Comparison of ENCODE assay signal across 25 cellular contexts in the genomic region with DNA sequence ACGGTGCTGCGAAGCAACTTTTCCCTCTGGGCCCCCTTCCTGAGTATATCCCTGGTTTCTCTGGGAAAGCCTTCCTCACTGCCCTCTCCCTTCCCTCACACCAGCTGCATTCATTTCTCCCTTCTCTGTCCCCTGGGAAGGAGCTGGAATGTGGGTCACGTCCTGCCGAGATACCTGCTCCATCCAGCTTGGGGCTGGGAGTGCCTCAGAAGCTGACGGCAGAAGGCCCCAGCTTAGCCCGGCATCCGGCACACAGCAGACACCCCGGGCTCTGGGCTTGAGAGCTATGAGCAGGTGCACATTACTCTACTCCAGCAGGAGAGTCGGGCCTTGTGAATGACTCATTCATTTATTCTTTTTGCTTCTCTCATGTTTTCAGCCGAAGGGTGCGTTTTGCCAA.
"Had no signal": no experiment of that assay in that cellular context is flagged by ENCODE, and none has a peak within 500 bp of the region (broad histone marks: within the 10 kb centered on the region; RNA-seq: fewer than 3 reads in every experiment).

No MANE protein-coding gene starts in this region.

- H3K4me3 ChIP-seq: ascending aorta, heart right ventricle, ovary, psoas muscle, right atrium auricular region, thoracic aorta, upper lobe of left lung had no signal

- H3K36me3 ChIP-seq: ascending aorta, brain microvascular endothelial cell, heart right ventricle, ovary, right atrium auricular region, thoracic aorta, upper lobe of left lung had no signal

- H3K27ac Mint-ChIP-seq: activated naive CD4-positive, alpha-beta T cell treated with anti-CD3 and anti-CD28 coated beads, Interleukin-2, amount 50 U/mL, for 24 hours; mesothelial cell of epicardium; naive thymus-derived CD8-positive, alpha-beta T cell; stimulated activated naive B cell treated with anti-CD40 and anti-IgM and Interleukin-4, amounts not matched to agents 10 μg/mL and 1 μg/mL and 100 μg/mL, for 72 hours had no signal

- H3K4me1 ChIP-seq: ascending aorta, heart right ventricle, psoas muscle, right atrium auricular region, upper lobe of left lung had no signal

- H3K27ac ChIP-seq: ascending aorta, brain microvascular endothelial cell, heart right ventricle, ovary, psoas muscle, right atrium auricular region, thoracic aorta, upper lobe of left lung had no signal

- H3K4me1 Mint-ChIP-seq: activated naive CD4-positive, alpha-beta T cell treated with anti-CD3 and anti-CD28 coated beads, Interleukin-2, amount 50 U/mL, for 24 hours; mesothelial cell of epicardium; naive thymus-derived CD8-positive, alpha-beta T cell; stimulated activated naive B cell treated with anti-CD40 and anti-IgM and Interleukin-4, amounts not matched to agents 10 μg/mL and 1 μg/mL and 100 μg/mL, for 72 hours had no signal

- ATAC-seq: heart right ventricle; left lobe of liver; naive thymus-derived CD8-positive, alpha-beta T cell; psoas muscle; stimulated activated naive B cell treated with anti-CD40 and anti-IgM and Interleukin-4, amounts not matched to agents 10 μg/mL and 1 μg/mL and 100 μg/mL, for 72 hours had no signal

- DNase-seq: activated CD4-positive, alpha-beta T cell treated with anti-CD3 and anti-CD28 coated beads for 4 hours; activated CD4-positive, alpha-beta T cell treated with anti-CD3 and anti-CD28 coated beads, Interleukin-2, amount 50 U/mL, for 48 hours; activated CD4-positive, CD25-positive, alpha-beta regulatory T cell; activated gamma-delta T cell treated with Interleukin-2 at 50 U/mL for 16 hours; activated T-cell treated with anti-CD3 and anti-CD28 coated beads, Interleukin-2, amount 50 U/mL, for 1 hour; brain microvascular endothelial cell; caudate nucleus; dermis blood vessel endothelial cell; effector CD8-positive, alpha-beta T cell; erythroblast; foreskin fibroblast; heart right ventricle; naive thymus-derived CD8-positive, alpha-beta T cell; ovary; psoas muscle; stimulated activated CD4-positive, alpha-beta T cell treated with anti-CD3 and anti-CD28 coated beads, Interleukin-2, amount 100 ng/mL, for 24 hours; stimulated activated naive B cell treated with anti-CD40 and anti-IgM and Interleukin-4, amounts not matched to agents 10 μg/mL and 1 μg/mL and 100 μg/mL, for 72 hours; T-helper 9 cell had no signal

- H3K27me3 ChIP-seq: ascending aorta, brain microvascular endothelial cell, ovary, right atrium auricular region, upper lobe of left lung had no signal

- H3K36me3 Mint-ChIP-seq: activated naive CD4-positive, alpha-beta T cell treated with anti-CD3 and anti-CD28 coated beads, Interleukin-2, amount 50 U/mL, for 24 hours; mesothelial cell of epicardium had no signal

- H3K27me3 Mint-ChIP-seq: activated naive CD4-positive, alpha-beta T cell treated with anti-CD3 and anti-CD28 coated beads, Interleukin-2, amount 50 U/mL, for 24 hours had no signal

- H3K4me3 Mint-ChIP-seq: activated naive CD4-positive, alpha-beta T cell treated with anti-CD3 and anti-CD28 coated beads, Interleukin-2, amount 50 U/mL, for 24 hours; mesothelial cell of epicardium; naive thymus-derived CD8-positive, alpha-beta T cell; stimulated activated naive B cell treated with anti-CD40 and anti-IgM and Interleukin-4, amounts not matched to agents 10 μg/mL and 1 μg/mL and 100 μg/mL, for 72 hours had no signal
